ENCODE assay signal across 25 cellular contexts in the genomic region with DNA sequence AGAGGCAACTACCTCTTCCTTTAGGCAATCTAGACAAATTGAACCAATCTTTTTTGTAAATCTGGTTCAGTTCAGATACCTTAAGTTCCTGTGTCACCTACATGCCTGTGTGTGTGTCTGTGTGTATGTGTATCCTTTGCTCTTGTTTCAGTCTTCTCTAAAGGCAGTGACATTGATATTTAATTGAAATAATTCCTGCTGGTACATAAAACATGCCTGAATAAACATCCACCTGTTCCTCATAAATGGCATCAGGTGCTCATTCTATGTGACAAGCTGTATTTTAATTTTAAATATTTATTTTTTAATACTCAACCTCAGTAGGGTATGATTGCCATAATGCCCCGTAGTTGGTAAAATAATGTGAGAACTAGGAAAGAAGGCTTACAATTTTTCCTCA.
"Had no signal": no experiment of that assay in that cellular context is flagged by ENCODE, and none has a peak within 500 bp of the region (broad histone marks: within the 10 kb centered on the region; RNA-seq: fewer than 3 reads in every experiment).

No MANE protein-coding gene starts in this region.

- H3K27ac ChIP-seq: ascending aorta, brain microvascular endothelial cell, colonic mucosa, epithelial cell of prostate, foreskin keratinocyte, gastrocnemius medialis, heart left ventricle had no signal

- H3K27me3 ChIP-seq: ascending aorta, brain microvascular endothelial cell, colonic mucosa, foreskin keratinocyte, gastrocnemius medialis, heart left ventricle had no signal

- H3K4me1 ChIP-seq: ascending aorta, colonic mucosa, foreskin keratinocyte, gastrocnemius medialis, heart left ventricle had no signal

- DNase-seq: activated CD4-positive, alpha-beta memory T cell treated with anti-CD3 and anti-CD28 coated beads for 36 hours; activated CD4-positive, alpha-beta T cell treated with anti-CD3 and anti-CD28 coated beads for 36 hours; activated CD4-positive, alpha-beta T cell treated with anti-CD3 and anti-CD28 coated beads, Interleukin-2, amount 10 ng/mL, durations not matched to agents 24 days and 14 days; activated CD4-positive, CD25-positive, alpha-beta regulatory T cell; activated CD4-positive, CD25-positive, alpha-beta regulatory T cell treated with anti-CD3 and anti-CD28 coated beads, Interleukin-2, amount 50 U/mL, for 72 hours; activated CD8-positive, alpha-beta memory T cell treated with anti-CD3 and anti-CD28 coated beads, Interleukin-2, amount 10 ng/mL, durations not matched to agents 7 days and 5 days; activated CD8-positive, alpha-beta memory T cell treated with anti-CD3 and anti-CD28 coated beads, Interleukin-2, amount 50 U/mL, for 4 hours; activated CD8-positive, alpha-beta T cell treated with anti-CD3 and anti-CD28 coated beads, Interleukin-2, amount 10 ng/mL, durations not matched to agents 7 days and 5 days; activated gamma-delta T cell; activated naive CD4-positive, alpha-beta T cell; activated naive CD4-positive, alpha-beta T cell treated with anti-CD3 and anti-CD28 coated beads, Interleukin-2, amount 10 ng/mL, durations not matched to agents 7 days and 5 days; activated naive CD8-positive, alpha-beta T cell treated with anti-CD3 and anti-CD28 coated beads, Interleukin-2, amount 10 ng/mL, durations not matched to agents 7 days and 5 days; activated T-cell treated with anti-CD3 and anti-CD28 coated beads, Interleukin-2, amount 50 U/mL, for 1 hour; activated T-cell treated with anti-CD3 and anti-CD28 coated beads, Interleukin-2, amount 50 U/mL, for 48 hours; brain microvascular endothelial cell; colonic mucosa; effector CD8-positive, alpha-beta T cell; foreskin keratinocyte; gastrocnemius medialis; glutamatergic neuron; heart left ventricle; T-helper 2 cell had no signal

- H3K36me3 ChIP-seq: ascending aorta, brain microvascular endothelial cell, colonic mucosa, gastrocnemius medialis, heart left ventricle had no signal

- H3K9me3 ChIP-seq: ascending aorta, colonic mucosa, gastrocnemius medialis had no signal

- H3K4me3 ChIP-seq: ascending aorta, colonic mucosa, gastrocnemius medialis, heart left ventricle had no signal

- ATAC-seq: activated CD4-positive, alpha-beta T cell treated with anti-CD3 and anti-CD28 coated beads for 36 hours; activated CD8-positive, alpha-beta memory T cell treated with anti-CD3 and anti-CD28 coated beads, Interleukin-2, amount 10 ng/mL, durations not matched to agents 7 days and 5 days; activated CD8-positive, alpha-beta T cell treated with anti-CD3 and anti-CD28 coated beads, Interleukin-2, amount 10 ng/mL, durations not matched to agents 7 days and 5 days; activated naive CD4-positive, alpha-beta T cell treated with anti-CD3 and anti-CD28 coated beads, Interleukin-2, amount 50 U/mL, for 72 hours; foreskin keratinocyte; gastrocnemius medialis; heart left ventricle had no signal
